In the genomic region with DNA sequence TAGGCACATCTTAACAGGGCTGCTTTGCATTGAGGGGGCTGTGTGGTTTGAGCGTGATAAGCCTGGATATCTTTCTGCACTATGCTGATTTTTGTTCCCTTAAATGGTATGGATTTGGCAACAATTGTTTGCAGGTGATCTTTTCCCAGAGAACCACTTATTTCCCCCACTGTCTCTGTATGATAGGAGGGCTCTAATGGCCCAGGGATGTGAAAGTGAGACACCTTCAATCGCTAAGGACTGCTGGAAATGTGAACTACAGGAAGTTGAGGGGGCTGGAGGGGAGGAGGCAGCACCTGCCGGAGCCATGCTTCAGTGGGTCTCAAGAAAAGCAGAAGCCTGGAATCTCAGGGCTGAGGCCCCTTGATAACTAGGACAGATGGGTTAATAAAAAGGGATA, we compare ENCODE assay signal across 12 cellular contexts. TPM values are rescaled to one million over a fixed set of nuclear protein-coding genes. Genes with fewer than 3 reads are reported as not detected.
DNase-seq lines count a peak whose midpoint lies in the region; ATAC-seq and TF ChIP-seq lines count a peak whose summit lies in the region.
"Had no signal": no experiment of that assay in that cellular context is flagged by ENCODE, and none has a peak within 500 bp of the region (broad histone marks: within the 10 kb centered on the region; RNA-seq: fewer than 3 reads in every experiment).

No MANE protein-coding gene starts in this region.

- H3K4me3 ChIP-seq in Karpas-422 (ENCODE audit: low read length) (peak overlapping the region; percentile 30; the same call in 1 of the 2 replicates), esophagus muscularis mucosa (no peak overlapping the region)
- H3K4me3 ChIP-seq: thoracic aorta had no signal

- H3K79me2 ChIP-seq in Karpas-422 (ENCODE audit: low read length), result peaks cover 84% of the 10 kb centered on the region

- H4K20me1 ChIP-seq in Karpas-422 (ENCODE audit: insufficient read depth, low read depth, low read length), result peaks cover 36% of the 10 kb centered on the region; the same call in 1 of the 2 replicates

- H3K27ac ChIP-seq in Karpas-422 (ENCODE audit: low read length) (peak overlapping the region; percentile 99), esophagus muscularis mucosa (replicated peaks in 1 of 4) (no peak overlapping the region), foreskin keratinocyte (no peak overlapping the region)
- H3K27ac ChIP-seq: KMS-11, thoracic aorta had no signal

- no peak for TF ChIP-seq EP300 in esophagus muscularis mucosa (IDR thresholded peaks at IDR 0.05)

- no TSS peak for BruUV-seq in MCF 10A (replicated peaks; lab: Mats Ljungman, UMichigan)

- H2AFZ ChIP-seq in Karpas-422 (ENCODE audit: low read length), result no peak overlapping the region

- CTCF ChIA-PET in MCF 10A (lab: Yijun Ruan, JAX), result no interaction called here

- TF ChIP-seq CTCF in esophagus muscularis mucosa (IDR thresholded peaks at IDR 0.05) (no peak), foreskin keratinocyte (conservative IDR thresholded peaks at IDR 0.05) (no peak), MCF 10A (IDR thresholded peaks at IDR 0.05; ENCODE audit: unreplicated experiment) (no peak)

- H3K4me2 ChIP-seq in Karpas-422 (ENCODE audit: low read depth, low read length, poor library complexity, severe bottlenecking), result peak overlapping the region; percentile 46
- H3K4me2 ChIP-seq: KMS-11 had no signal

- peak overlapping the region; percentile 68 for H3K27ac Mint-ChIP-seq in dendritic cell treated with granulocyte-macrophage colony-stimulating factor and Interleukin-4, amounts not matched to agents 40 ng/mL and 50 ng/mL, for 4 days
- H3K27ac Mint-ChIP-seq in MCF 10A (ENCODE audit: low read depth, unreplicated experiment), result no peak overlapping the region

- ATAC-seq in GM18870 (IDR thresholded peaks at IDR 0.05; ENCODE audit: unreplicated experiment) (peak; percentile 46), GM21737 (IDR thresholded peaks at IDR 0.05; ENCODE audit: unreplicated experiment) (peak; percentile 44), foreskin keratinocyte (no peak)
- ATAC-seq: T-cell had no signal

- intact Hi-C loops in dendritic cell treated with granulocyte-macrophage colony-stimulating factor and Interleukin-4, amounts not matched to agents 40 ng/mL and 50 ng/mL, for 4 days (cut with micrococcal nuclease), result no loop called here
- intact Hi-C loops in esophagus muscularis mucosa (cut with DNase I), result no loop called here
- intact Hi-C loops in MCF 10A (cut with micrococcal nuclease), result no loop called here

- peak overlapping the region; percentile 50 for H3K9ac ChIP-seq in Karpas-422 (ENCODE audit: low read length)
- H3K9ac ChIP-seq: KMS-11 had no signal

- H3K27me3 Mint-ChIP-seq in dendritic cell treated with granulocyte-macrophage colony-stimulating factor and Interleukin-4, amounts not matched to agents 40 ng/mL and 50 ng/mL, for 4 days, result no peaks in the 10 kb centered on the region
- no peaks in the 10 kb centered on the region for H3K27me3 Mint-ChIP-seq in MCF 10A (ENCODE audit: insufficient read depth, unreplicated experiment)

- H3K9me2 ChIP-seq in Karpas-422 (replicated peaks; ENCODE audit: insufficient read depth, low read length), result no peaks in the 10 kb centered on the region

- H3K4me3 Mint-ChIP-seq in dendritic cell treated with granulocyte-macrophage colony-stimulating factor and Interleukin-4, amounts not matched to agents 40 ng/mL and 50 ng/mL, for 4 days, result no peak overlapping the region
- H3K4me3 Mint-ChIP-seq in MCF 10A (ENCODE audit: unreplicated experiment), result no peak overlapping the region
- H3K4me3 Mint-ChIP-seq: T-cell had no signal

- peaks cover 88% of the 10 kb centered on the region for H3K4me1 ChIP-seq in Karpas-422 (ENCODE audit: low read length)
- H3K4me1 ChIP-seq in esophagus muscularis mucosa, result peaks cover 4 to 12% (median 10%) of the 10 kb centered on the region in 4 donors
- H3K4me1 ChIP-seq in foreskin keratinocyte, result no peaks in the 10 kb centered on the region

- WGBS in esophagus muscularis mucosa, result 76% methylated on average over 3 of the region's 3 CpGs

- H3K36me3 ChIP-seq in Karpas-422 (ENCODE audit: insufficient read depth, low read length) (peaks cover 66% of the 10 kb centered on the region), esophagus muscularis mucosa (no peaks in the 10 kb centered on the region)
- H3K36me3 ChIP-seq: thoracic aorta had no signal

- H3K27me3 ChIP-seq in Karpas-422 (ENCODE audit: low read length) (no peaks in the 10 kb centered on the region), esophagus muscularis mucosa (no peaks in the 10 kb centered on the region), foreskin keratinocyte (no peaks in the 10 kb centered on the region)

- H3K9me3 Mint-ChIP-seq in dendritic cell treated with granulocyte-macrophage colony-stimulating factor and Interleukin-4, amounts not matched to agents 40 ng/mL and 50 ng/mL, for 4 days, result no peaks in the 10 kb centered on the region
- H3K9me3 Mint-ChIP-seq in MCF 10A (ENCODE audit: unreplicated experiment), result no peaks in the 10 kb centered on the region
- H3K9me3 Mint-ChIP-seq: T-cell had no signal

- DNase-seq in Karpas-422, result peak; percentile 94
- no peak for DNase-seq in stimulated activated CD4-positive, alpha-beta T cell treated with anti-CD3 and anti-CD28 coated beads, Interleukin-2, amount 100 ng/mL, for 48 hours
- no peak for DNase-seq in esophagus muscularis mucosa (ENCODE audit: extremely low spot score)
- no peak for DNase-seq in foreskin keratinocyte
- DNase-seq in MCF 10A (ENCODE audit: unreplicated experiment), result no peak
- DNase-seq: head of caudate nucleus, T-cell had no signal

- POLR2A ChIA-PET in MCF 10A (lab: Yijun Ruan, JAX), result no interaction called here

- H3K4me1 Mint-ChIP-seq in dendritic cell treated with granulocyte-macrophage colony-stimulating factor and Interleukin-4, amounts not matched to agents 40 ng/mL and 50 ng/mL, for 4 days (ENCODE audit: low read depth), result peaks cover 93% of the 10 kb centered on the region
- no peaks in the 10 kb centered on the region for H3K4me1 Mint-ChIP-seq in MCF 10A (ENCODE audit: insufficient read depth, unreplicated experiment)

- peaks cover 95% of the 10 kb centered on the region for H3K36me3 Mint-ChIP-seq in dendritic cell treated with granulocyte-macrophage colony-stimulating factor and Interleukin-4, amounts not matched to agents 40 ng/mL and 50 ng/mL, for 4 days (ENCODE audit: low read depth)
- H3K36me3 Mint-ChIP-seq in MCF 10A (ENCODE audit: insufficient read depth, unreplicated experiment), result no peaks in the 10 kb centered on the region
- H3K36me3 Mint-ChIP-seq: T-cell had no signal

- H3K9me3 ChIP-seq in Karpas-422 (ENCODE audit: low read length) (no peaks in the 10 kb centered on the region), esophagus muscularis mucosa (peaks cover 0 to 7% (median 3%) of the 10 kb centered on the region in 4 donors)
- H3K9me3 ChIP-seq: thoracic aorta had no signal

- no peak for TF ChIP-seq POLR2A in esophagus muscularis mucosa (IDR thresholded peaks at IDR 0.05; ENCODE audit: low read depth)

RNA-seq across cellular contexts. Expression of a gene that starts 29.4 kb away (rescaled TPM):
- 151 and 216 TPM in 2 replicates for total RNA-seq in Karpas-422 (2014; rRNA removed; shearing (Covaris generic); ENCODE audit: low replicate concordance)
- 10 to 100 TPM in 1 of 4 donors, 1 to 10 TPM in 3; 7.0 to 16.6 (median 8.7) TPM for total RNA-seq in esophagus muscularis mucosa
- total RNA-seq in foreskin keratinocyte, result 6.1 and 6.6 TPM in 2 replicates
- polyA plus RNA-seq in foreskin keratinocyte, result 2.5 and 2.8 TPM in 2 replicates
- total RNA-seq in MCF 10A (2022), result 5.9 and 6.7 TPM in 2 replicates
